In genomic region chr1:22739648-22740385, GRCh38 we compare ENCODE assay signal across 1 cellular context.
TF ChIP-seq lines count a peak whose summit lies in the region.

No MANE protein-coding gene starts in this region.

TF ChIP-seq in K562, 482 proteins besides CTCF, POLR2A, EP300 and RAD21 (continued from another document and continues in another):
- peak; percentile 63 for TF ChIP-seq JUND (IDR thresholded peaks at IDR 0.05; ENCODE audit: borderline replicate concordance, low read depth, low read length)
- peak; percentile 55; the same call in 1 of the 3 replicates for TF ChIP-seq JUND (tag; IDR thresholded peaks at IDR 0.05; ENCODE audit: borderline replicate concordance, low read depth, low read length)
- peak; percentile 48; the same call in 1 of the 2 replicates for TF ChIP-seq PKNOX1 (IDR thresholded peaks at IDR 0.05)
- peak; percentile 24; the same call in 1 of the 2 replicates for TF ChIP-seq C11orf30 (IDR thresholded peaks at IDR 0.05; ENCODE audit: low read depth)
- no peak for TF ChIP-seq NUFIP1 (IDR thresholded peaks at IDR 0.05; ENCODE audit: partially characterized antibody)
- TF ChIP-seq MYBL2 (IDR thresholded peaks at IDR 0.05; ENCODE audit: low read depth) = no peak
- TF ChIP-seq MYBL2 (CRISPR knock-in tag; IDR thresholded peaks at IDR 0.05; ENCODE audit: borderline replicate concordance) = no peak
- TF ChIP-seq ELF2 (CRISPR knock-in tag; IDR thresholded peaks at IDR 0.05) = no peak
- TF ChIP-seq ZNF586 (CRISPR knock-in tag; conservative IDR thresholded peaks at IDR 0.05) = no peak
- no peak for TF ChIP-seq RHOXF2B (CRISPR knock-in tag; conservative IDR thresholded peaks at IDR 0.05)
- no peak for TF ChIP-seq MCM5 (IDR thresholded peaks at IDR 0.05; ENCODE audit: low read depth)
- no peak for TF ChIP-seq DNMT1 (IDR thresholded peaks at IDR 0.05)
- peak; percentile 27; the same call in 1 of the 2 replicates for TF ChIP-seq BHLHE40 (IDR thresholded peaks at IDR 0.05; ENCODE audit: low read length)
- TF ChIP-seq EGR1 (conservative IDR thresholded peaks at IDR 0.05) = 0 out of 2 replicates have a peak, but pooled peaks have one; percentile 15
- TF ChIP-seq ZNF253 (CRISPR knock-in tag; conservative IDR thresholded peaks at IDR 0.05) = no peak
- TF ChIP-seq MAFF (IDR thresholded peaks at IDR 0.05; ENCODE audit: low read length) = 0 out of 2 replicates have a peak, but pooled peaks have one; percentile 10
- TF ChIP-seq VEZF1 (CRISPR knock-in tag; IDR thresholded peaks at IDR 0.05) = no peak
- TF ChIP-seq SMARCA4 (IDR thresholded peaks at IDR 0.05) = peak; percentile 52; the same call in 1 of the 2 replicates
- TF ChIP-seq ZKSCAN1 (IDR thresholded peaks at IDR 0.05; ENCODE audit: low read depth, low read length) = no peak
- TF ChIP-seq KDM1A (IDR thresholded peaks at IDR 0.05) = peak; percentile 64 to 68; a peak in 3 of 4 replicates
- TF ChIP-seq BDP1 (IDR thresholded peaks at IDR 0.05; ENCODE audit: insufficient read depth, insufficient read length) = no peak
- TF ChIP-seq MAZ (CRISPR knock-in tag; conservative IDR thresholded peaks at IDR 0.05 in 1 of 2, IDR thresholded peaks at IDR 0.05 in 1 of 2) = no peak
- TF ChIP-seq ZFX (CRISPR knock-in tag; IDR thresholded peaks at IDR 0.05) = peak; percentile 27; the same call in 1 of the 2 replicates
- no peak for TF ChIP-seq YBX1 (IDR thresholded peaks at IDR 0.05)
- TF ChIP-seq ETS2 (tag; IDR thresholded peaks at IDR 0.05; ENCODE audit: borderline replicate concordance, poor library complexity, severe bottlenecking) = no peak
- TF ChIP-seq MTA3 (IDR thresholded peaks at IDR 0.05; ENCODE audit: borderline replicate concordance) = 0 out of 2 replicates have a peak, but pooled peaks have one; percentile 22
- no peak for TF ChIP-seq CHD4 (IDR thresholded peaks at IDR 0.05; ENCODE audit: insufficient read depth, insufficient replicate concordance, low read depth, low read length, poor library complexity, severe bottlenecking)
- no peak for TF ChIP-seq MBD1 (CRISPR knock-in tag; IDR thresholded peaks at IDR 0.05)
- peak; percentile 28; the same call in 1 of the 2 replicates for TF ChIP-seq CTBP1 (IDR thresholded peaks at IDR 0.05; ENCODE audit: borderline replicate concordance)
- TF ChIP-seq GTF3C2 (IDR thresholded peaks at IDR 0.05; ENCODE audit: borderline replicate concordance, extremely low read depth, insufficient read length) = no peak
- TF ChIP-seq ZNF707 (CRISPR knock-in tag; conservative IDR thresholded peaks at IDR 0.05) = no peak
- no peak for TF ChIP-seq PYGO2 (tag; IDR thresholded peaks at IDR 0.05)
- TF ChIP-seq ZNF263 (CRISPR knock-in tag; IDR thresholded peaks at IDR 0.05; ENCODE audit: borderline replicate concordance) = no peak
- TF ChIP-seq ZNF77 (CRISPR knock-in tag; IDR thresholded peaks at IDR 0.05) = no peak
- TF ChIP-seq BCOR (IDR thresholded peaks at IDR 0.05) = no peak
- TF ChIP-seq ATF7 (IDR thresholded peaks at IDR 0.05) = peak; percentile 19; the same call in 1 of the 2 replicates
- peak; percentile 45; the same call in 1 of the 2 replicates for TF ChIP-seq MAFK (IDR thresholded peaks at IDR 0.05; ENCODE audit: low read length)
- TF ChIP-seq SMARCE1 (IDR thresholded peaks at IDR 0.05) = peak; percentile 69; the same call in 1 of the 2 replicates
- TF ChIP-seq CREM (IDR thresholded peaks at IDR 0.05; ENCODE audit: low read depth) = no peak
- no peak for TF ChIP-seq MECOM (CRISPR knock-in tag; IDR thresholded peaks at IDR 0.05)
- peak; percentile 15; the same call in 1 of the 2 replicates for TF ChIP-seq ETV1 (tag; conservative IDR thresholded peaks at IDR 0.05; ENCODE audit: low read depth)
- TF ChIP-seq KDM4B (IDR thresholded peaks at IDR 0.05; ENCODE audit: borderline replicate concordance in 2 of 2, low read depth in 1 of 2) = no peak
- peak; percentile 57; the same call in 1 of the 2 replicates for TF ChIP-seq NFE2 (IDR thresholded peaks at IDR 0.05; ENCODE audit: low read depth)
- 0 out of 2 replicates have a peak, but pooled peaks have one; percentile 9 for TF ChIP-seq USF1 (CRISPR knock-in tag; IDR thresholded peaks at IDR 0.05)
- TF ChIP-seq NFATC3 (IDR thresholded peaks at IDR 0.05) = no peak
- TF ChIP-seq SMARCB1 (IDR thresholded peaks at IDR 0.05; ENCODE audit: insufficient read length, low read depth) = no peak
- peak; percentile 49; the same call in 1 of the 2 replicates for TF ChIP-seq ARID1B (IDR thresholded peaks at IDR 0.05)
- TF ChIP-seq ZNF507 (tag; conservative IDR thresholded peaks at IDR 0.05) = no peak
- TF ChIP-seq MEIS2 (IDR thresholded peaks at IDR 0.05; ENCODE audit: partially characterized antibody) = peak; percentile 96
- TF ChIP-seq SOX6 (IDR thresholded peaks at IDR 0.05) = 0 out of 2 replicates have a peak, but pooled peaks have one; percentile 16
- no peak for TF ChIP-seq ARID2 (IDR thresholded peaks at IDR 0.05)
- TF ChIP-seq CBFA2T3 (IDR thresholded peaks at IDR 0.05) = peak; percentile 13; the same call in 1 of the 2 replicates
- TF ChIP-seq ESRRA (IDR thresholded peaks at IDR 0.05; ENCODE audit: borderline replicate concordance, low read depth) = peak; percentile 77; the same call in 1 of the 2 replicates
- TF ChIP-seq HCFC1 (IDR thresholded peaks at IDR 0.05; ENCODE audit: low read depth, low read length) = no peak
- no peak for TF ChIP-seq CBX8 (IDR thresholded peaks at IDR 0.05; ENCODE audit: borderline replicate concordance, extremely low read depth, low read depth, low read length, poor library complexity, severe bottlenecking)
- peak; percentile 90 for TF ChIP-seq FOSL1 (tag; conservative IDR thresholded peaks at IDR 0.05)
- no peak for TF ChIP-seq WHSC1 (IDR thresholded peaks at IDR 0.05; ENCODE audit: low read length)
- no peak for TF ChIP-seq ATF1 (CRISPR knock-in tag; IDR thresholded peaks at IDR 0.05)
- TF ChIP-seq ATF1 (tag; IDR thresholded peaks at IDR 0.05) = peak; percentile 21; the same call in 1 of the 2 replicates
- no peak for TF ChIP-seq GATA2 (CRISPR knock-in tag; IDR thresholded peaks at IDR 0.05)
- TF ChIP-seq ZFP36 (IDR thresholded peaks at IDR 0.05; ENCODE audit: low read depth, low read length, partially characterized antibody) = no peak
- no peak for TF ChIP-seq PBX2 (CRISPR knock-in tag; IDR thresholded peaks at IDR 0.05; ENCODE audit: low read depth)
- TF ChIP-seq PBX2 (tag; conservative IDR thresholded peaks at IDR 0.05; ENCODE audit: low read depth) = peak; percentile 88
- TF ChIP-seq NRF1 (conservative IDR thresholded peaks at IDR 0.05 in 1 of 2, IDR thresholded peaks at IDR 0.05 in 1 of 2) = peak; percentile 85 to 87
- TF ChIP-seq DPF2 (IDR thresholded peaks at IDR 0.05) = peak; percentile 58
- TF ChIP-seq RCOR1 (IDR thresholded peaks at IDR 0.05; ENCODE audit: borderline replicate concordance in 1 of 2, low read depth in 2 of 2, low read length in 2 of 2) = peak in 1 of 2 experiments; percentile 71; a peak in 2 of 4 replicates
- peak; percentile 56 for TF ChIP-seq MAFG (tag; conservative IDR thresholded peaks at IDR 0.05)
- TF ChIP-seq ZNF311 (CRISPR knock-in tag; IDR thresholded peaks at IDR 0.05) = no peak
- TF ChIP-seq ZBTB1 (CRISPR knock-in tag; IDR thresholded peaks at IDR 0.05; ENCODE audit: borderline replicate concordance, low read depth) = peak; percentile 92
- TF ChIP-seq JUN (IDR thresholded peaks at IDR 0.05; ENCODE audit: borderline replicate concordance, low read depth, low read length) = peak; percentile 66; the same call in 1 of the 2 replicates
- TF ChIP-seq JUN (CRISPR knock-in tag; IDR thresholded peaks at IDR 0.05; ENCODE audit: borderline replicate concordance) = no peak
- TF ChIP-seq ATF3 (IDR thresholded peaks at IDR 0.05) = no peak; the same call in 1 of the 2 replicates
- no peak for TF ChIP-seq ATF3 (CRISPR knock-in tag; conservative IDR thresholded peaks at IDR 0.05)
